ENCODE assay signal across 29 cellular contexts in genomic region chr5:154669402-154669801, GRCh38.
"Had no signal": no experiment of that assay in that cellular context is flagged by ENCODE, and none has a peak within 500 bp of the region (broad histone marks: within the 10 kb centered on the region; RNA-seq: fewer than 3 reads in every experiment).

No MANE protein-coding gene starts in this region.

- H3K4me3 Mint-ChIP-seq: stimulated activated effector memory CD8-positive, alpha-beta T cell treated with anti-CD3 and anti-CD28 coated beads, Interleukin-12 subunit alpha, Interleukin-12 subunit beta, amount 100 ng/mL, for 72 hours; stimulated activated memory B cell treated with anti-CD40 and anti-IgM and Interleukin-4, amounts not matched to agents 10 μg/mL and 1 μg/mL and 100 μg/mL, for 72 hours; stimulated activated naive B cell treated with anti-CD40 and anti-IgM and Interleukin-4, amounts not matched to agents 10 μg/mL and 1 μg/mL and 100 μg/mL, for 72 hours; stimulated activated naive CD8-positive, alpha-beta T cell treated with anti-CD3 and anti-CD28 coated beads, Interleukin-15, amount 100 ng/mL, for 72 hours; stimulated activated naive CD8-positive, alpha-beta T cell treated with anti-CD3 and anti-CD28 coated beads, Interleukin-15, Interleukin-2, amounts not matched to agents 100 ng/mL and 50 ng/mL, for 24 hours; type B pancreatic cell had no signal

- H3K27me3 Mint-ChIP-seq: stimulated activated memory B cell treated with anti-CD40 and anti-IgM and Interleukin-4, amounts not matched to agents 10 μg/mL and 1 μg/mL and 100 μg/mL, for 72 hours; stimulated activated naive CD8-positive, alpha-beta T cell treated with anti-CD3 and anti-CD28 coated beads, Interleukin-15, amount 100 ng/mL, for 72 hours; stimulated activated naive CD8-positive, alpha-beta T cell treated with anti-CD3 and anti-CD28 coated beads, Interleukin-15, Interleukin-2, amounts not matched to agents 100 ng/mL and 50 ng/mL, for 24 hours; type B pancreatic cell had no signal

- H3K4me3 ChIP-seq: stomach, suprapubic skin, testis, thoracic aorta, thyroid gland, tibial artery, tibial nerve, transverse colon, upper lobe of left lung, upper lobe of right lung, uterus, vagina had no signal

- ATAC-seq: stimulated activated effector memory CD8-positive, alpha-beta T cell treated with anti-CD3 and anti-CD28 coated beads, Interleukin-12 subunit alpha, Interleukin-12 subunit beta, amount 100 ng/mL, for 72 hours; stimulated activated memory B cell treated with anti-CD40 and anti-IgM and Interleukin-4, amounts not matched to agents 10 μg/mL and 1 μg/mL and 100 μg/mL, for 72 hours; stimulated activated naive B cell treated with anti-CD40 and anti-IgM and Interleukin-4, amounts not matched to agents 10 μg/mL and 1 μg/mL and 100 μg/mL, for 72 hours; stimulated activated naive CD8-positive, alpha-beta T cell treated with anti-CD3 and anti-CD28 coated beads, Interleukin-15, amount 100 ng/mL, for 72 hours; stimulated activated naive CD8-positive, alpha-beta T cell treated with anti-CD3 and anti-CD28 coated beads, Interleukin-15, Interleukin-2, amounts not matched to agents 100 U/mL and 50 U/mL, for 24 hours; upper lobe of right lung had no signal

- H3K36me3 ChIP-seq: stomach, suprapubic skin, thoracic aorta, thyroid gland, tibial artery, tibial nerve, transverse colon, upper lobe of left lung, upper lobe of right lung, uterus, vagina had no signal

- H3K27me3 ChIP-seq: stomach, suprapubic skin, testis, thyroid gland, tibial artery, tibial nerve, transverse colon, upper lobe of left lung, upper lobe of right lung, uterus, vagina had no signal

- FAIRE-seq: urothelium cell line had no signal

- H3K27ac Mint-ChIP-seq: stimulated activated effector memory CD8-positive, alpha-beta T cell treated with anti-CD3 and anti-CD28 coated beads, Interleukin-12 subunit alpha, Interleukin-12 subunit beta, amount 100 ng/mL, for 72 hours; stimulated activated memory B cell treated with anti-CD40 and anti-IgM and Interleukin-4, amounts not matched to agents 10 μg/mL and 1 μg/mL and 100 μg/mL, for 72 hours; stimulated activated naive B cell treated with anti-CD40 and anti-IgM and Interleukin-4, amounts not matched to agents 10 μg/mL and 1 μg/mL and 100 μg/mL, for 72 hours; stimulated activated naive CD8-positive, alpha-beta T cell treated with anti-CD3 and anti-CD28 coated beads, Interleukin-15, amount 100 ng/mL, for 72 hours; stimulated activated naive CD8-positive, alpha-beta T cell treated with anti-CD3 and anti-CD28 coated beads, Interleukin-15, Interleukin-2, amounts not matched to agents 100 ng/mL and 50 ng/mL, for 24 hours; type B pancreatic cell had no signal

- H3K4me1 ChIP-seq: stomach, suprapubic skin, testis, thyroid gland, tibial artery, tibial nerve, transverse colon, upper lobe of left lung, upper lobe of right lung, uterus, vagina had no signal

- H3K27ac ChIP-seq: stomach, suprapubic skin, testis, thoracic aorta, thyroid gland, tibial artery, tibial nerve, transverse colon, upper lobe of left lung, upper lobe of right lung, uterus, vagina had no signal

- DNase-seq: stimulated activated CD4-positive, alpha-beta T cell treated with anti-CD3 and anti-CD28 coated beads, Interleukin-2, amount 100 ng/mL, for 48 hours; stimulated activated CD4-positive, alpha-beta T cell treated with anti-CD3 and anti-CD28 coated beads, Interleukin-4, amount 100 ng/mL, for 1 hour; stimulated activated CD4-positive, alpha-beta T cell treated with anti-CD3 and anti-CD28 coated beads, Interleukin-4, amount 100 ng/mL, for 24 hours; stimulated activated CD4-positive, alpha-beta T cell treated with anti-CD3 and anti-CD28 coated beads, Interleukin-4, amount 100 ng/mL, for 4 hours; stimulated activated CD8-positive, alpha-beta memory T cell treated with anti-CD3 and anti-CD28 coated beads, Interleukin-4, amount 100 ng/mL, for 48 hours; stimulated activated naive B cell treated with anti-CD40 and anti-IgM and Interleukin-4, amounts not matched to agents 10 μg/mL and 1 μg/mL and 100 μg/mL, for 72 hours; stimulated activated naive CD4-positive, alpha-beta T cell; stimulated activated naive CD4-positive, alpha-beta T cell treated with Interleukin-2 at 50 U/mL for 16 hours; stimulated activated naive CD8-positive, alpha-beta T cell treated with anti-CD3 and anti-CD28 coated beads, Interleukin-15, amount 100 ng/mL, for 72 hours; stimulated activated naive CD8-positive, alpha-beta T cell treated with anti-CD3 and anti-CD28 coated beads, Interleukin-15, Interleukin-2, amounts not matched to agents 100 U/mL and 50 U/mL, for 24 hours; stomach; substantia nigra; testis; thyroid gland; tibial artery; transverse colon; trophoblast cell; upper lobe of left lung; upper lobe of right lung; uterus had no signal

- H3K4me1 Mint-ChIP-seq: stimulated activated effector memory CD8-positive, alpha-beta T cell treated with anti-CD3 and anti-CD28 coated beads, Interleukin-12 subunit alpha, Interleukin-12 subunit beta, amount 100 ng/mL, for 72 hours; stimulated activated memory B cell treated with anti-CD40 and anti-IgM and Interleukin-4, amounts not matched to agents 10 μg/mL and 1 μg/mL and 100 μg/mL, for 72 hours; stimulated activated naive B cell treated with anti-CD40 and anti-IgM and Interleukin-4, amounts not matched to agents 10 μg/mL and 1 μg/mL and 100 μg/mL, for 72 hours; stimulated activated naive CD8-positive, alpha-beta T cell treated with anti-CD3 and anti-CD28 coated beads, Interleukin-15, amount 100 ng/mL, for 72 hours had no signal

- H3K9me3 ChIP-seq: testis, thyroid gland, upper lobe of right lung, uterus, vagina had no signal

- H3K36me3 Mint-ChIP-seq: stimulated activated effector memory CD8-positive, alpha-beta T cell treated with anti-CD3 and anti-CD28 coated beads, Interleukin-12 subunit alpha, Interleukin-12 subunit beta, amount 100 ng/mL, for 72 hours; type B pancreatic cell had no signal
